Comparison of ENCODE assay signal across 8 cellular contexts in genomic region chr7:77415822-77416620, GRCh38. TPM values are rescaled to one million over a fixed set of nuclear protein-coding genes. Genes with fewer than 3 reads are reported as not detected.
A peak's percentile ranks its signal among the peaks of the same experiment; 100 is the strongest.
DNase-seq lines count a peak whose midpoint lies in the region; ATAC-seq and TF ChIP-seq lines count a peak whose summit lies in the region.

A gene with protein sequence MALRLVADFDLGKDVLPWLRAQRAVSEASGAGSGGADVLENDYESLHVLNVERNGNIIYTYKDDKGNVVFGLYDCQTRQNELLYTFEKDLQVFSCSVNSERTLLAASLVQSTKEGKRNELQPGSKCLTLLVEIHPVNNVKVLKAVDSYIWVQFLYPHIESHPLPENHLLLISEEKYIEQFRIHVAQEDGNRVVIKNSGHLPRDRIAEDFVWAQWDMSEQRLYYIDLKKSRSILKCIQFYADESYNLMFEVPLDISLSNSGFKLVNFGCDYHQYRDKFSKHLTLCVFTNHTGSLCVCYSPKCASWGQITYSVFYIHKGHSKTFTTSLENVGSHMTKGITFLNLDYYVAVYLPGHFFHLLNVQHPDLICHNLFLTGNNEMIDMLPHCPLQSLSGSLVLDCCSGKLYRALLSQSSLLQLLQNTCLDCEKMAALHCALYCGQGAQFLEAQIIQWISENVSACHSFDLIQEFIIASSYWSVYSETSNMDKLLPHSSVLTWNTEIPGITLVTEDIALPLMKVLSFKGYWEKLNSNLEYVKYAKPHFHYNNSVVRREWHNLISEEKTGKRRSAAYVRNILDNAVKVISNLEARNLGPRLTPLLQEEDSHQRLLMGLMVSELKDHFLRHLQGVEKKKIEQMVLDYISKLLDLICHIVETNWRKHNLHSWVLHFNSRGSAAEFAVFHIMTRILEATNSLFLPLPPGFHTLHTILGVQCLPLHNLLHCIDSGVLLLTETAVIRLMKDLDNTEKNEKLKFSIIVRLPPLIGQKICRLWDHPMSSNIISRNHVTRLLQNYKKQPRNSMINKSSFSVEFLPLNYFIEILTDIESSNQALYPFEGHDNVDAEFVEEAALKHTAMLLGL (minus strand): TSS chr7:77416349. CDS start chr7:77416321, 28 bp downstream.

- no peaks in the 10 kb centered on the region for H3K9me3 Mint-ChIP-seq in activated CD4-positive, alpha-beta T cell treated with anti-CD3 and anti-CD28 coated beads, Interleukin-2, amount 10 ng/mL, durations not matched to agents 7 days and 5 days

- H3K4me1 Mint-ChIP-seq in activated CD4-positive, alpha-beta T cell treated with anti-CD3 and anti-CD28 coated beads, Interleukin-2, amount 10 ng/mL, durations not matched to agents 7 days and 5 days = peaks cover 38% of the 10 kb centered on the region

- H3F3A ChIP-seq in GM23248 (ENCODE audit: insufficient read depth) = peaks cover 17% of the 10 kb centered on the region

- peaks cover 12% of the 10 kb centered on the region; the same call in 1 of the 2 replicates for H3K4me1 ChIP-seq in GM23248 (ENCODE audit: insufficient read depth)
- peaks cover 14 to 24% of the 10 kb centered on the region in 2 donors for H3K4me1 ChIP-seq in duodenal mucosa (ENCODE audit: control insufficient read depth in 1 of 2, insufficient read depth in 2 of 2, low read length in 2 of 2)
- peaks cover 0 to 4% of the 10 kb centered on the region in 2 donors for H3K4me1 ChIP-seq in lung (ENCODE audit: control insufficient read depth in 2 of 2, insufficient read depth in 2 of 2, low read length in 2 of 2)

- POLR2A ChIA-PET in GM10248 (lab: Yijun Ruan, JAX) = interaction anchor here (0.6 kb wide), 1 partner anchor 29 kb away, joined by 3 read pairs; no protein-coding TSS in a partner anchor
- POLR2A ChIA-PET in activated CD4-positive, alpha-beta T cell treated with anti-CD3 and anti-CD28 coated beads, Interleukin-2, amount 10 ng/mL, durations not matched to agents 7 days and 5 days (lab: Charles Lee) = interaction anchor here (0.6 kb wide), 1 partner anchor 19 kb away, joined by 4 read pairs; no protein-coding TSS in a partner anchor

- H3K4me3 ChIP-seq in GM23248 (peak within 1 kb of the TSS; percentile 73), duodenal mucosa (ENCODE audit: low read depth in 1 of 2, low read length in 2 of 2) (peak within 1 kb of the TSS; percentile 81 to 89), lung (peak within 1 kb of the TSS; percentile 82)

- no peak within 1 kb of the TSS for H3K27ac ChIP-seq in GM23248
- peak within 1 kb of the TSS; percentile 82 for H3K27ac ChIP-seq in duodenal mucosa (ENCODE audit: low read depth, low read length)
- H3K27ac ChIP-seq in lung (ENCODE audit: low read depth in 1 of 2, low read length in 1 of 2) = peak within 1 kb of the TSS; percentile 76 to 97

- DNase-seq in GM10248 (ENCODE audit: extremely low spot score) (peak; percentile 81), GM23248 (peak; percentile 70), NAMALWA (ENCODE audit: low spot score) (peak; percentile 61), lung (ENCODE audit: low spot score) (peak; percentile 75), NCI-H187 treated with DMSO at 0.1 percent for 48 hours (lab: John Stamatoyannopoulos, UW) (no peak)
- peak; percentile 55 for DNase-seq in activated CD4-positive, alpha-beta T cell treated with anti-CD3 and anti-CD28 coated beads, Interleukin-2, amount 10 ng/mL, durations not matched to agents 7 days and 5 days
- peak; percentile 13 to 34 for DNase-seq in stimulated activated CD8-positive, alpha-beta memory T cell treated with anti-CD3 and anti-CD28 coated beads, Interleukin-4, amount 100 ng/mL, for 1 hour (ENCODE audit: low read depth in 2 of 2, low spot score in 1 of 2)

- no peaks in the 10 kb centered on the region for H4K20me1 ChIP-seq in GM23248 (ENCODE audit: insufficient read depth)

- no peaks in the 10 kb centered on the region for H3K27me3 ChIP-seq in GM23248 (replicated peaks; ENCODE audit: insufficient read depth)
- H3K27me3 ChIP-seq in duodenal mucosa (ENCODE audit: control insufficient read depth in 1 of 2, insufficient read depth in 2 of 2, low read length in 2 of 2) = no peaks in the 10 kb centered on the region
- H3K27me3 ChIP-seq in lung (ENCODE audit: control insufficient read depth, insufficient read depth) = no peaks in the 10 kb centered on the region

- no peaks in the 10 kb centered on the region for H3K9me2 ChIP-seq in GM23248 (ENCODE audit: insufficient read depth)

- H3K9ac ChIP-seq in GM23248 (peak within 1 kb of the TSS; percentile 74), duodenal mucosa (ENCODE audit: low read depth in 1 of 2, low read length in 2 of 2) (peak within 1 kb of the TSS; percentile 79 to 82)

- CTCF ChIA-PET in GM10248 (lab: Yijun Ruan, JAX) = interaction anchor here (0.9 to 2.0 kb wide), 5 partner anchors 9 to 126 kb away, joined by 3 to 6 read pairs (median 4); no protein-coding TSS in a partner anchor
- CTCF ChIA-PET in activated CD4-positive, alpha-beta T cell treated with anti-CD3 and anti-CD28 coated beads, Interleukin-2, amount 10 ng/mL, durations not matched to agents 7 days and 5 days (lab: Charles Lee) = interaction anchor here (1.6 kb wide), 1 partner anchor 45 kb away, joined by 3 read pairs; no protein-coding TSS in a partner anchor

- no peaks in the 10 kb centered on the region for H3K79me2 ChIP-seq in GM23248 (ENCODE audit: insufficient read depth)

- no peaks in the 10 kb centered on the region for H3K36me3 ChIP-seq in GM23248 (ENCODE audit: low read depth)
- H3K36me3 ChIP-seq in duodenal mucosa (ENCODE audit: control insufficient read depth in 1 of 2, insufficient read depth in 2 of 2, low read length in 2 of 2) = no peaks in the 10 kb centered on the region
- H3K36me3 ChIP-seq in lung (ENCODE audit: control insufficient read depth in 2 of 2, insufficient read depth in 2 of 2, low read length in 2 of 2) = no peaks in the 10 kb centered on the region

- in situ Hi-C loops in GM23248 (cut with MboI) = no loop called here

- H3K9me3 ChIP-seq in GM23248 (ENCODE audit: low read depth) = no peaks in the 10 kb centered on the region
- H3K9me3 ChIP-seq in duodenal mucosa (ENCODE audit: control insufficient read depth in 1 of 2, low read length in 2 of 2) = no peaks in the 10 kb centered on the region
- H3K9me3 ChIP-seq in lung (ENCODE audit: control insufficient read depth in 2 of 2, insufficient read depth in 1 of 2, low read length in 1 of 2) = no peaks in the 10 kb centered on the region

- no peaks in the 10 kb centered on the region for H3K36me3 Mint-ChIP-seq in activated CD4-positive, alpha-beta T cell treated with anti-CD3 and anti-CD28 coated beads, Interleukin-2, amount 10 ng/mL, durations not matched to agents 7 days and 5 days (ENCODE audit: low read depth)

- peak within 1 kb of the TSS; percentile 80 for H3K27ac Mint-ChIP-seq in activated CD4-positive, alpha-beta T cell treated with anti-CD3 and anti-CD28 coated beads, Interleukin-2, amount 10 ng/mL, durations not matched to agents 7 days and 5 days

- peak within 1 kb of the TSS; percentile 78 for H2AFZ ChIP-seq in GM23248

- H3K4me2 ChIP-seq in GM23248 (ENCODE audit: unreplicated experiment) = peak within 1 kb of the TSS; percentile 66

- TF ChIP-seq CTCF in GM10248 (IDR thresholded peaks at IDR 0.05; ENCODE audit: control extremely low read depth, extremely low read depth, low read depth, missing control alignments) = peak; percentile 10
- no peak for TF ChIP-seq CTCF in lung (IDR thresholded peaks at IDR 0.05; ENCODE audit: control extremely low read depth, extremely low read depth)

- 1% methylated on average over 40 to 89 of the region's 93 CpGs for WGBS in GM23248 (ENCODE audit: low coverage in 1 of 2, low lambda C conversion rate in 2 of 2, missing lambda C conversion rate in 2 of 2), 2 experiments
- WGBS in lung, 2 donors = 1% methylated on average over 73 to 93 of the region's 93 CpGs

- H3K4me3 Mint-ChIP-seq in activated CD4-positive, alpha-beta T cell treated with anti-CD3 and anti-CD28 coated beads, Interleukin-2, amount 10 ng/mL, durations not matched to agents 7 days and 5 days = peak within 1 kb of the TSS; percentile 66

- peak; percentile 84 for ATAC-seq in lung (ENCODE audit: insufficient read depth, low FRiP score)

- peaks cover 27% of the 10 kb centered on the region for H3K27me3 Mint-ChIP-seq in activated CD4-positive, alpha-beta T cell treated with anti-CD3 and anti-CD28 coated beads, Interleukin-2, amount 10 ng/mL, durations not matched to agents 7 days and 5 days

RNA-seq across cellular contexts. Expression of the gene that starts here (rescaled TPM):
- total RNA-seq in GM23248 (2014; rRNA removed; shearing (Covaris generic)) = 4.3 and 5.2 TPM in 2 replicates
- polyA plus RNA-seq in GM23248 (2016; fragmentation: Nextera tagmentation; extraction: Ambion mirVana) (4.1 and 4.2 TPM in 2 replicates), lung (10 to 100 TPM; 26.4 to 62.7 TPM)
- total RNA-seq in activated CD4-positive, alpha-beta T cell treated with anti-CD3 and anti-CD28 coated beads, Interleukin-2, amount 10 ng/mL, durations not matched to agents 7 days and 5 days = 1 to 10 TPM; 7.8 to 8.7 TPM
- total RNA-seq in lung = 10 to 100 TPM; 52.1 to 99.3 TPM
